ENCODE assay signal across 8 cellular contexts in the genomic region with DNA sequence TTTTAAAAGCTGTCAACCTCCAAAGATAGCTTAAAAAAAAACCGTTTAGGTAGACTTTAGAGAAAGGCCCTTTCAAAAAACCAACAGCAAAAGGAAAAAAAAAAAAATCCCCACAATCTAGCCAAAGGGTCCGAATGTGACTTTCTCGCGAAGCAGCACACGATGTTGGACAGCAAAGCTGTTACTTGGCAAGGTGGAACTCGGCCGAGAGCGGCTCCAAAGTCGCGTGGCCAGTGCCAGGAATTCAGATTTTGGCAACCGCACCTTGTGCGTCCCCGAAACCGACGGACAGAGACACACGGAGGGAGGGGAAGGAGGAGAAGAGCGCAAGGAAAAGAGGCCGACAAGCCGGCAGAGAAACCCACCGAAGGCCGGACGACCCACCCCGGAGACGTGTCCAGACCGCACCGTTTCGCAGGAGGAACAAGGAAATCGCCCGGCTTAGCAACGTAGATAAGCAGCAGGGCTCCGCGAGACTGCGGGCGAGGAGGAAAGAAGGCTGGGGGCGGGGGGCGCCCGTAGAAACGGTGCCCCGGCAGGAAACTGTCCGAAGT.
A peak's percentile ranks its signal among the peaks of the same experiment; 100 is the strongest.
DNase-seq lines count a peak whose midpoint lies in the region; ATAC-seq and TF ChIP-seq lines count a peak whose summit lies in the region.

No MANE protein-coding gene starts in this region.

- H3K27me3 Mint-ChIP-seq in T-helper 2 cell treated with Interferon-gamma antibody and Interleukin-4, amounts not matched to agents 5 μg/mL and 100 μg/mL, for 36 hours (ENCODE audit: low read depth): peaks cover 79% of the 10 kb centered on the region

- H3K36me3 Mint-ChIP-seq in T-helper 2 cell treated with Interferon-gamma antibody and Interleukin-4, amounts not matched to agents 5 μg/mL and 100 μg/mL, for 36 hours (ENCODE audit: low read depth): no peaks in the 10 kb centered on the region

- DNase-seq in ACHN (peak; percentile 73), H7 (peak; percentile 59), erythroblast (lab: John Stamatoyannopoulos, UW) (peak; percentile 57 to 58), myocyte (ENCODE audit: low read depth) (peak; percentile 70)
- no peak for DNase-seq in T-helper 2 cell treated with Interferon-gamma antibody and Interleukin-4, amounts not matched to agents 5 μg/mL and 100 μg/mL, for 36 hours (ENCODE audit: low spot score)

- H3K4me3 ChIP-seq in H7 (ENCODE audit: insufficient read depth, low read depth, low read length): peak overlapping the region; percentile 45

- peak overlapping the region; percentile 59 for H3K4me3 Mint-ChIP-seq in T-helper 2 cell treated with Interferon-gamma antibody and Interleukin-4, amounts not matched to agents 5 μg/mL and 100 μg/mL, for 36 hours

- H3K4me1 Mint-ChIP-seq in T-helper 2 cell treated with Interferon-gamma antibody and Interleukin-4, amounts not matched to agents 5 μg/mL and 100 μg/mL, for 36 hours (ENCODE audit: low read depth): peaks cover 17% of the 10 kb centered on the region

- no peak for ATAC-seq in GM19324 (IDR thresholded peaks at IDR 0.05; ENCODE audit: low FRiP score, unreplicated experiment)
- no peak for ATAC-seq in HG03039 (IDR thresholded peaks at IDR 0.05; ENCODE audit: unreplicated experiment)
- ATAC-seq in HG02759 (IDR thresholded peaks at IDR 0.05; ENCODE audit: unreplicated experiment): no peak

- no peak overlapping the region for H3K27ac Mint-ChIP-seq in T-helper 2 cell treated with Interferon-gamma antibody and Interleukin-4, amounts not matched to agents 5 μg/mL and 100 μg/mL, for 36 hours

- H3K36me3 ChIP-seq in H7 (replicated peaks; ENCODE audit: control insufficient read depth, insufficient read depth, low read length): no peaks in the 10 kb centered on the region

- TF ChIP-seq POLR2A in erythroblast (IDR thresholded peaks at IDR 0.05; ENCODE audit: low read length): no peak

- peaks cover 28% of the 10 kb centered on the region; the same call in 1 of the 2 replicates for H3K27me3 ChIP-seq in H7 (ENCODE audit: control insufficient read depth, insufficient read depth, low read length)

- no peaks in the 10 kb centered on the region for H3K9me3 Mint-ChIP-seq in T-helper 2 cell treated with Interferon-gamma antibody and Interleukin-4, amounts not matched to agents 5 μg/mL and 100 μg/mL, for 36 hours

- in situ Hi-C loops in ACHN (cut with HindIII; ENCODE audit: low pct_ligation_motif_present, low pct_unique_long_range_greater_than_20kb, low sequenced_read_pairs): no loop called here
